In genomic region chr4:183906736-183907651, GRCh38 we compare ENCODE assay signal across 9 cellular contexts. TPM values are rescaled to one million over a fixed set of nuclear protein-coding genes. Genes with fewer than 3 reads are reported as not detected.
DNase-seq lines count a peak whose midpoint lies in the region; ATAC-seq and TF ChIP-seq lines count a peak whose summit lies in the region.
"Had no signal": no experiment of that assay in that cellular context is flagged by ENCODE, and none has a peak within 500 bp of the region (broad histone marks: within the 10 kb centered on the region; RNA-seq: fewer than 3 reads in every experiment).

No MANE protein-coding gene starts in this region.

- H3K27me3 ChIP-seq in endocrine pancreas (ENCODE audit: control insufficient read depth, insufficient read depth, low read length), result no peaks in the 10 kb centered on the region
- H3K27me3 ChIP-seq in mesendoderm (ENCODE audit: insufficient read depth, low read length, poor library complexity), result no peaks in the 10 kb centered on the region
- peaks cover 0 to 4% of the 10 kb centered on the region in 2 donors for H3K27me3 ChIP-seq in tibial nerve
- no peaks in the 10 kb centered on the region for H3K27me3 ChIP-seq in Caco-2 (replicated peaks; ENCODE audit: control insufficient read depth, insufficient read depth, low read length)

- intact Hi-C loops in Caco-2 (cut with micrococcal nuclease; ENCODE audit: unreplicated experiment), result no loop called here

- H2BK15ac ChIP-seq in mesendoderm (replicated peaks; ENCODE audit: low read depth), result no peak overlapping the region

- H3K23ac ChIP-seq in mesendoderm (ENCODE audit: low read length), result peak overlapping the region; percentile 3

- no peak overlapping the region for H3K27ac Mint-ChIP-seq in activated T-cell treated with anti-CD3 and anti-CD28 coated beads, Interleukin-2, amount 50 U/mL, for 24 hours
- H3K27ac Mint-ChIP-seq in Caco-2 (ENCODE audit: unreplicated experiment), result no peak overlapping the region
- H3K27ac Mint-ChIP-seq: activated CD4-positive, alpha-beta memory T cell treated with anti-CD3 and anti-CD28 coated beads for 36 hours had no signal

- peak overlapping the region; percentile 79 for H3K4me2 ChIP-seq in mesendoderm (ENCODE audit: low read length)

- no peak for ATAC-seq in activated T-cell treated with anti-CD3 and anti-CD28 coated beads, Interleukin-2, amount 50 U/mL, for 4 hours
- ATAC-seq in GM18517 (IDR thresholded peaks at IDR 0.05; ENCODE audit: unreplicated experiment) (no peak), GM21447 (IDR thresholded peaks at IDR 0.05; ENCODE audit: unreplicated experiment) (no peak)

- peak overlapping the region; percentile 38 for H3K9ac ChIP-seq in endocrine pancreas (ENCODE audit: control insufficient read depth, insufficient read depth, low read length)
- H3K9ac ChIP-seq in mesendoderm (ENCODE audit: low read length), result peak overlapping the region; percentile 87

- H3K18ac ChIP-seq in mesendoderm (ENCODE audit: low read length), result peak overlapping the region; percentile 53

- no peak overlapping the region for H2AK5ac ChIP-seq in mesendoderm (ENCODE audit: low read length)

- peak overlapping the region; percentile 88 for H3K56ac ChIP-seq in mesendoderm (ENCODE audit: low read length)

- H3K79me1 ChIP-seq in mesendoderm (ENCODE audit: low read length), result peaks cover 2% of the 10 kb centered on the region

- no peak overlapping the region for H4K5ac ChIP-seq in mesendoderm (ENCODE audit: low read length)

- DNase-seq in activated T-cell treated with anti-CD3 and anti-CD28 coated beads, Interleukin-2, amount 50 U/mL, for 24 hours, result peak; percentile 30
- DNase-seq in activated T-cell treated with anti-CD3 and anti-CD28 coated beads, Interleukin-2, amount 50 U/mL, for 4 hours, result no peak
- DNase-seq in mesendoderm (peak; percentile 83), tibial nerve (ENCODE audit: low spot score in 2 of 2) (no peak), Caco-2 (no peak)
- DNase-seq: activated CD4-positive, alpha-beta memory T cell treated with anti-CD3 and anti-CD28 coated beads for 36 hours had no signal

- CTCF ChIA-PET in Caco-2 (lab: Charles Lee), result no interaction called here

- no peaks in the 10 kb centered on the region for H3K36me3 ChIP-seq in endocrine pancreas (ENCODE audit: control insufficient read depth, insufficient read depth, low read length)
- H3K36me3 ChIP-seq in mesendoderm (ENCODE audit: control insufficient read depth, insufficient read depth, low read length), result no peaks in the 10 kb centered on the region
- H3K36me3 ChIP-seq in tibial nerve, result no peaks in the 10 kb centered on the region
- H3K36me3 ChIP-seq in Caco-2 (ENCODE audit: control insufficient read depth, insufficient read depth, low read length), result no peaks in the 10 kb centered on the region

- POLR2A ChIA-PET in Caco-2 (lab: Charles Lee), result no interaction called here

- H3K27me3 Mint-ChIP-seq in activated T-cell treated with anti-CD3 and anti-CD28 coated beads, Interleukin-2, amount 50 U/mL, for 24 hours, result peaks cover 74% of the 10 kb centered on the region
- H3K27me3 Mint-ChIP-seq in activated T-cell treated with anti-CD3 and anti-CD28 coated beads, Interleukin-2, amount 50 U/mL, for 4 hours (ENCODE audit: low read depth), result peaks cover 66% of the 10 kb centered on the region
- peaks cover 19% of the 10 kb centered on the region for H3K27me3 Mint-ChIP-seq in Caco-2 (ENCODE audit: insufficient read depth, unreplicated experiment)

- peak overlapping the region; percentile 17 for H3K27ac ChIP-seq in mesendoderm (ENCODE audit: low read depth, low read length)
- H3K27ac ChIP-seq in tibial nerve, result peak overlapping the region in 3 of 4 donors; percentile 55 to 79 (median 60)

- H2BK5ac ChIP-seq in mesendoderm (ENCODE audit: low read length), result no peak overlapping the region

- H3K4me3 ChIP-seq in endocrine pancreas (ENCODE audit: control insufficient read depth, insufficient read depth, low read length), result peak overlapping the region; percentile 38
- H3K4me3 ChIP-seq in mesendoderm (ENCODE audit: low read length), result peak overlapping the region; percentile 49
- H3K4me3 ChIP-seq in tibial nerve, result peak overlapping the region; percentile 50 to 72 (median 60)
- H3K4me3 ChIP-seq in Caco-2 (ENCODE audit: low read depth, low read length), result no peak overlapping the region

- TF ChIP-seq POLR2A in tibial nerve (IDR thresholded peaks at IDR 0.05), result no peak

- no peak overlapping the region for H2BK120ac ChIP-seq in mesendoderm (ENCODE audit: low read depth, low read length)

- no peak overlapping the region for H3K4ac ChIP-seq in mesendoderm (ENCODE audit: low read depth, low read length)

- H3K4me3 Mint-ChIP-seq in activated T-cell treated with anti-CD3 and anti-CD28 coated beads, Interleukin-2, amount 50 U/mL, for 24 hours, result peak overlapping the region; percentile 20
- no peak overlapping the region for H3K4me3 Mint-ChIP-seq in activated T-cell treated with anti-CD3 and anti-CD28 coated beads, Interleukin-2, amount 50 U/mL, for 4 hours
- H3K4me3 Mint-ChIP-seq in Caco-2 (ENCODE audit: unreplicated experiment), result no peak overlapping the region
- H3K4me3 Mint-ChIP-seq: activated CD4-positive, alpha-beta memory T cell treated with anti-CD3 and anti-CD28 coated beads for 36 hours had no signal

- no peak for TF ChIP-seq EP300 in tibial nerve (IDR thresholded peaks at IDR 0.05)

- H3K4me1 Mint-ChIP-seq in activated T-cell treated with anti-CD3 and anti-CD28 coated beads, Interleukin-2, amount 50 U/mL, for 24 hours (ENCODE audit: low read depth), result peaks cover 6% of the 10 kb centered on the region
- H3K4me1 Mint-ChIP-seq in activated T-cell treated with anti-CD3 and anti-CD28 coated beads, Interleukin-2, amount 50 U/mL, for 4 hours (ENCODE audit: low read depth), result peaks cover 3% of the 10 kb centered on the region
- no peaks in the 10 kb centered on the region for H3K4me1 Mint-ChIP-seq in Caco-2 (ENCODE audit: low read depth, unreplicated experiment)

- no peaks in the 10 kb centered on the region for H3K36me3 Mint-ChIP-seq in activated T-cell treated with anti-CD3 and anti-CD28 coated beads, Interleukin-2, amount 50 U/mL, for 24 hours (ENCODE audit: low read depth)
- no peaks in the 10 kb centered on the region for H3K36me3 Mint-ChIP-seq in activated T-cell treated with anti-CD3 and anti-CD28 coated beads, Interleukin-2, amount 50 U/mL, for 4 hours (ENCODE audit: insufficient read depth)
- H3K36me3 Mint-ChIP-seq in Caco-2 (ENCODE audit: insufficient read depth, unreplicated experiment), result no peaks in the 10 kb centered on the region
- H3K36me3 Mint-ChIP-seq: activated CD4-positive, alpha-beta memory T cell treated with anti-CD3 and anti-CD28 coated beads for 36 hours had no signal

- no TSS peak for BruUV-seq in Caco-2 (replicated peaks; lab: Mats Ljungman, UMichigan)

- H4K8ac ChIP-seq in mesendoderm (ENCODE audit: low read depth, low read length), result peak overlapping the region; percentile 57

- no peaks in the 10 kb centered on the region for H3K9me3 Mint-ChIP-seq in activated T-cell treated with anti-CD3 and anti-CD28 coated beads, Interleukin-2, amount 50 U/mL, for 24 hours
- H3K9me3 Mint-ChIP-seq in activated T-cell treated with anti-CD3 and anti-CD28 coated beads, Interleukin-2, amount 50 U/mL, for 4 hours, result no peaks in the 10 kb centered on the region
- H3K9me3 Mint-ChIP-seq in Caco-2 (ENCODE audit: unreplicated experiment), result no peaks in the 10 kb centered on the region
- H3K9me3 Mint-ChIP-seq: activated CD4-positive, alpha-beta memory T cell treated with anti-CD3 and anti-CD28 coated beads for 36 hours had no signal

- peaks cover 8% of the 10 kb centered on the region for H3K4me1 ChIP-seq in endocrine pancreas (ENCODE audit: control insufficient read depth, insufficient read depth, low read length)
- no peaks in the 10 kb centered on the region for H3K4me1 ChIP-seq in mesendoderm (ENCODE audit: control insufficient read depth, low read depth, low read length)
- H3K4me1 ChIP-seq in tibial nerve, result peaks cover 0 to 51% (median 5%) of the 10 kb centered on the region in 4 donors
- no peaks in the 10 kb centered on the region for H3K4me1 ChIP-seq in Caco-2

- H3K9me3 ChIP-seq in endocrine pancreas (ENCODE audit: control insufficient read depth, low read length), result no peaks in the 10 kb centered on the region
- no peaks in the 10 kb centered on the region for H3K9me3 ChIP-seq in tibial nerve
- no peaks in the 10 kb centered on the region for H3K9me3 ChIP-seq in Caco-2

- peaks cover 34% of the 10 kb centered on the region for H3K79me2 ChIP-seq in mesendoderm (ENCODE audit: control insufficient read depth, insufficient read depth, low read length)

- WGBS in mesendoderm (ENCODE audit: extremely low coverage, insufficient coverage, low lambda C conversion rate), result no CpG with 5 or more reads among the region's 54 CpGs
- 5 to 14% methylated on average over 35 to 48 of the region's 54 CpGs for WGBS in tibial nerve, 2 donors

- TF ChIP-seq CTCF in tibial nerve (IDR thresholded peaks at IDR 0.05) (no peak), Caco-2 (IDR thresholded peaks at IDR 0.05; ENCODE audit: insufficient read depth in 1 of 2, low read depth in 1 of 2, low read length in 1 of 2, severe bottlenecking in 1 of 2, unreplicated experiment in 1 of 2) (no peak)

RNA-seq across cellular contexts. Expression of gene STOX2, which starts 1.9 kb away (rescaled TPM):
- not detected for total RNA-seq in activated T-cell treated with anti-CD3 and anti-CD28 coated beads, Interleukin-2, amount 50 U/mL, for 4 hours
- 28.6 TPM for polyA plus RNA-seq in mesendoderm (2013, experiment 1 of 2)
- 28.3 TPM for polyA plus RNA-seq in mesendoderm (2013, experiment 2 of 2)
- 10 to 100 TPM; 11.9 to 28.6 (median 17.9) TPM for total RNA-seq in tibial nerve
- 1.8 and 2.1 TPM in 2 replicates for total RNA-seq in Caco-2 (2022)
- total RNA-seq: activated CD4-positive, alpha-beta memory T cell treated with anti-CD3 and anti-CD28 coated beads for 36 hours had no signal

Comparison
In these comparisons a context has a peak if more than half of its experiments do, and no peak if none do; other contexts are left out.
1. DNase-seq: peak in activated T-cell treated with anti-CD3 and anti-CD28 coated beads, Interleukin-2, amount 50 U/mL, for 24 hours (single experiment) and mesendoderm (single experiment); none in activated T-cell treated with anti-CD3 and anti-CD28 coated beads, Interleukin-2, amount 50 U/mL, for 4 hours (single experiment), tibial nerve (0 of 2) and Caco-2 (0 of 2).